8 cellular contexts compared by ENCODE assay signal in genomic region chr7:107890962-107891618, GRCh38. TPM values are rescaled to one million over a fixed set of nuclear protein-coding genes. Genes with fewer than 3 reads are reported as not detected.
DNase-seq lines count a peak whose midpoint lies in the region; ATAC-seq and TF ChIP-seq lines count a peak whose summit lies in the region.

Gene DLD (plus strand): TSS chr7:107891183. CDS start chr7:107891251, 68 bp downstream.

- H3K36me3 ChIP-seq in rectal smooth muscle tissue (ENCODE audit: control insufficient read depth, insufficient read depth, low read length) (no peaks in the 10 kb centered on the region), aorta (ENCODE audit: control insufficient read depth in 1 of 2, insufficient read depth in 2 of 2, low read length in 1 of 2) (no peaks in the 10 kb centered on the region)

- DNase-seq in NCI-H187 (lab: John Stamatoyannopoulos, UW) (peak; percentile 78 to 88), anterior cingulate cortex (lab: John Stamatoyannopoulos, UW) (peak; percentile 59 to 96 (median 90)), right cardiac atrium (peak; percentile 96 to 98 (median 98)), aorta (peak; percentile 97 to 99)

- WGBS in right cardiac atrium = under 1% methylated on average over 54 of the region's 54 CpGs
- WGBS in aorta, 2 donors = 0% methylated on average over 46 to 54 of the region's 54 CpGs

- no peaks in the 10 kb centered on the region for H3K9me3 ChIP-seq in right cardiac atrium (ENCODE audit: control insufficient read depth, low read length)
- H3K9me3 ChIP-seq in aorta (ENCODE audit: control insufficient read depth, low read length) = no peaks in the 10 kb centered on the region

- H3K27ac ChIP-seq in right cardiac atrium (ENCODE audit: low read length) (peak within 1 kb of the TSS; percentile 98), rectal smooth muscle tissue (ENCODE audit: low read depth, low read length) (peak within 1 kb of the TSS; percentile 97), aorta (ENCODE audit: low read depth in 1 of 2, low read length in 2 of 2) (peak within 1 kb of the TSS; percentile 11 to 68)

- peak; percentile 98 for ATAC-seq in HG02885 (IDR thresholded peaks at IDR 0.05; ENCODE audit: poor library complexity, unreplicated experiment)
- peak; percentile 99 for ATAC-seq in right cardiac atrium
- ATAC-seq in aorta (ENCODE audit: low FRiP score) = peak; percentile 100

- H3K27me3 ChIP-seq in right cardiac atrium (ENCODE audit: control insufficient read depth, insufficient read depth) (no peaks in the 10 kb centered on the region), rectal smooth muscle tissue (ENCODE audit: control insufficient read depth, insufficient read depth, low read length) (no peaks in the 10 kb centered on the region), aorta (ENCODE audit: control insufficient read depth in 1 of 2, insufficient read depth in 2 of 2, low read length in 1 of 2) (no peaks in the 10 kb centered on the region)

- peak; percentile 73 for TF ChIP-seq POLR2A in GM15510 (IDR thresholded peaks at IDR 0.05; ENCODE audit: borderline replicate concordance, extremely low read depth, insufficient read length)

- peak within 1 kb of the TSS; percentile 99 for H3K9ac ChIP-seq in rectal smooth muscle tissue (ENCODE audit: low read length)

- H3K4me1 ChIP-seq in right cardiac atrium (ENCODE audit: control insufficient read depth, insufficient read depth, low read length) = peaks cover 6% of the 10 kb centered on the region
- H3K4me1 ChIP-seq in rectal smooth muscle tissue (ENCODE audit: control insufficient read depth, insufficient read depth, low read length) = peaks cover 25% of the 10 kb centered on the region
- peaks cover 0 to 3% of the 10 kb centered on the region in 2 donors for H3K4me1 ChIP-seq in aorta (ENCODE audit: control insufficient read depth in 1 of 2, insufficient read depth in 2 of 2, low read length in 2 of 2)

- H3K4me3 ChIP-seq in right cardiac atrium (ENCODE audit: low read length) (peak within 1 kb of the TSS; percentile 67), rectal smooth muscle tissue (ENCODE audit: low read length) (peak within 1 kb of the TSS; percentile 99), aorta (ENCODE audit: low read length in 2 of 2) (peak within 1 kb of the TSS; percentile 51 to 80)

- intact Hi-C loops in T-helper 2 cell treated with Interferon-gamma antibody and Interleukin-4, amounts not matched to agents 100 ng/mL and 5 ng/mL, for 36 hours (cut with micrococcal nuclease) = loop anchor here (1.0 to 5.0 kb wide), 8 partner anchors 12 to 723 kb away; partner anchors contain the start of genes BCAP29, COG5, DNAJB9 and DUS4L
- intact Hi-C loops in right cardiac atrium (cut with DNase I) (no loop called here), aorta (cut with DNase I) (loop anchor here in 1 of 2 donors (5.0 kb wide), 1 partner anchor 111 kb away; the partner anchor contains the start of gene LAMB1)

RNA-seq across cellular contexts. Expression of gene DLD, which starts in this region (rescaled TPM):
- total RNA-seq in T-helper 2 cell treated with Interferon-gamma antibody and Interleukin-4, amounts not matched to agents 100 ng/mL and 5 ng/mL, for 36 hours = 76.9 and 78.2 TPM in 2 replicates
- 100 to 1,000 TPM; 151 to 162 (median 158) TPM for total RNA-seq in right cardiac atrium
- 112 TPM for polyA plus RNA-seq in right cardiac atrium
- total RNA-seq in aorta = 10 to 100 TPM; 53.5 to 54.0 TPM
- 10 to 100 TPM; 48.8 to 69.4 TPM for polyA plus RNA-seq in aorta

Comparison
In these comparisons a context has a peak if more than half of its experiments do, and no peak if none do; other contexts are left out.
1. Peak in every context shown above with its lines: DNase-seq, ATAC-seq, H3K4me3 ChIP-seq and H3K27ac ChIP-seq.
2. H3K27ac ChIP-seq: peak in every context shown above with its lines; median percentile 98 in right cardiac atrium; 97 in rectal smooth muscle tissue; 40 in aorta.